ENCODE assay signal across 12 cellular contexts in genomic region chr7:2812119-2812487, GRCh38. TPM values are rescaled to one million over a fixed set of nuclear protein-coding genes. Genes with fewer than 3 reads are reported as not detected.
DNase-seq lines count a peak whose midpoint lies in the region; ATAC-seq and TF ChIP-seq lines count a peak whose summit lies in the region.
"Had no signal": no experiment of that assay in that cellular context is flagged by ENCODE, and none has a peak within 500 bp of the region (broad histone marks: within the 10 kb centered on the region; RNA-seq: fewer than 3 reads in every experiment).

No MANE protein-coding gene starts in this region.

- H3K27me3 Mint-ChIP-seq in WTC11 (ENCODE audit: low read depth): no peaks in the 10 kb centered on the region

- peaks cover 95% of the 10 kb centered on the region for H3K79me2 ChIP-seq in PC-3 (ENCODE audit: low read length)

- no peaks in the 10 kb centered on the region for H3F3A ChIP-seq in PC-3 (ENCODE audit: low read length, unreplicated experiment)

- H3K4me3 Mint-ChIP-seq in WTC11: no peak overlapping the region

- no peaks in the 10 kb centered on the region for H3K36me3 ChIP-seq in muscle layer of duodenum (ENCODE audit: control insufficient read depth in 1 of 2, insufficient read depth in 2 of 2, low read length in 2 of 2)
- no peaks in the 10 kb centered on the region for H3K36me3 ChIP-seq in tibial nerve
- H3K36me3 ChIP-seq in PC-3 (ENCODE audit: low read depth, low read length): no peaks in the 10 kb centered on the region
- H3K36me3 ChIP-seq: HAP-1 had no signal

- no peak for TF ChIP-seq EP300 in tibial nerve (IDR thresholded peaks at IDR 0.05)

- H3K4me3 ChIP-seq in fibroblast of mammary gland (ENCODE audit: control insufficient read depth, low read depth, low read length) (no peak overlapping the region), muscle layer of duodenum (ENCODE audit: low read depth in 1 of 2, low read length in 2 of 2) (no peak overlapping the region), tibial nerve (peak overlapping the region in 2 of 4 donors; percentile 4 to 15), PC-3 (ENCODE audit: low read length) (no peak overlapping the region)
- H3K4me3 ChIP-seq: HAP-1 had no signal

- TF ChIP-seq CTCF in WTC11 (IDR thresholded peaks at IDR 0.05) (no peak), fibroblast of mammary gland (conservative IDR thresholded peaks at IDR 0.05; ENCODE audit: control insufficient read depth, insufficient read depth, low read depth, low read length) (no peak), tibial nerve (IDR thresholded peaks at IDR 0.05) (no peak), PC-3 (conservative IDR thresholded peaks at IDR 0.05; ENCODE audit: low read depth, low read length) (no peak)

- no peak overlapping the region for H2AFZ ChIP-seq in PC-3 (ENCODE audit: low read length)

- H3K4me1 Mint-ChIP-seq in WTC11: peaks cover 96% of the 10 kb centered on the region

- intact Hi-C loops in PC-3 (cut with micrococcal nuclease): no loop called here

- no peak for TF ChIP-seq POLR2A in tibial nerve (IDR thresholded peaks at IDR 0.05)

- ATAC-seq in WTC11 (no peak), HG03039 (IDR thresholded peaks at IDR 0.05; ENCODE audit: unreplicated experiment) (no peak), PC-3 (no peak)

- H3K27ac ChIP-seq in muscle layer of duodenum (ENCODE audit: low read length) (peak overlapping the region; percentile 11), tibial nerve (peak overlapping the region in 3 of 4 donors; percentile 57 to 69 (median 63)), PC-3 (ENCODE audit: low read length) (no peak overlapping the region)
- H3K27ac ChIP-seq: KMS-11 had no signal

- H3K36me3 Mint-ChIP-seq in WTC11: peaks cover 3% of the 10 kb centered on the region

- H3K4me2 ChIP-seq in PC-3 (ENCODE audit: low read length): no peak overlapping the region
- H3K4me2 ChIP-seq: KMS-11 had no signal

- no TSS peak for BruUV-seq in PC-3 (replicated peaks; lab: Mats Ljungman, UMichigan)

- no peak overlapping the region for H3K9ac ChIP-seq in PC-3 (ENCODE audit: low read length)
- H3K9ac ChIP-seq: KMS-11 had no signal

- no peaks in the 10 kb centered on the region for H3K27me3 ChIP-seq in muscle layer of duodenum (ENCODE audit: low read depth, low read length)
- no peaks in the 10 kb centered on the region for H3K27me3 ChIP-seq in tibial nerve
- H3K27me3 ChIP-seq in PC-3 (ENCODE audit: low read length): no peaks in the 10 kb centered on the region

- POLR2A ChIA-PET in WTC11 (lab: Charles Lee) (interaction anchor here (1.3 kb wide), 1 partner anchor 10 kb away, joined by 3 read pairs; no protein-coding TSS in a partner anchor), PC-3 (lab: Charles Lee; ENCODE audit: unreplicated experiment) (no interaction called here)

- 63 to 64% methylated on average over 7 of the region's 7 CpGs for WGBS in tibial nerve, 2 donors

- no peaks in the 10 kb centered on the region for H3K9me3 ChIP-seq in muscle layer of duodenum (ENCODE audit: control insufficient read depth in 1 of 2, low read length in 2 of 2)
- no peaks in the 10 kb centered on the region for H3K9me3 ChIP-seq in tibial nerve
- H3K9me3 ChIP-seq in PC-3 (ENCODE audit: low read length): no peaks in the 10 kb centered on the region
- H3K9me3 ChIP-seq: HAP-1 had no signal

- H3K9me2 ChIP-seq in PC-3 (replicated peaks; ENCODE audit: low read length): no peaks in the 10 kb centered on the region

- no peaks in the 10 kb centered on the region for H4K20me1 ChIP-seq in PC-3 (ENCODE audit: low read length)

- CTCF ChIA-PET in WTC11 (lab: Charles Lee): interaction anchor here (1.1 kb wide), 1 partner anchor 54 kb away, joined by 4 read pairs; no protein-coding TSS in a partner anchor
- CTCF ChIA-PET in PC-3 (lab: Charles Lee): no interaction called here

- no peaks in the 10 kb centered on the region for H3K9me3 Mint-ChIP-seq in WTC11

- no peaks in the 10 kb centered on the region for H3K4me1 ChIP-seq in muscle layer of duodenum (ENCODE audit: control insufficient read depth in 1 of 2, insufficient read depth in 2 of 2, low read length in 2 of 2)
- peaks cover 0 to 39% (median 4%) of the 10 kb centered on the region in 4 donors for H3K4me1 ChIP-seq in tibial nerve
- peaks cover 26% of the 10 kb centered on the region for H3K4me1 ChIP-seq in PC-3 (ENCODE audit: insufficient read depth, low read length)

- no peak for DNase-seq in WTC11 (ENCODE audit: low spot score)
- DNase-seq in fibroblast of mammary gland (ENCODE audit: low read depth): peak; percentile 64
- no peak for DNase-seq in tibial nerve (ENCODE audit: low spot score in 2 of 2)
- no peak for DNase-seq in AG20443 (ENCODE audit: low spot score)
- DNase-seq in NCI-H82 (lab: John Stamatoyannopoulos, UW): no peak
- DNase-seq in PC-3: no peak
- DNase-seq: activated CD8-positive, alpha-beta memory T cell treated with anti-CD3 and anti-CD28 coated beads, Interleukin-2, amount 50 U/mL, for 48 hours; Calu3 had no signal

- H3K27ac Mint-ChIP-seq in WTC11: peak overlapping the region; percentile 81; the same call in 1 of the 2 replicates

TF ChIP-seq in WTC11, 78 proteins besides CTCF, POLR2A, EP300 and RAD21 (continues in another document):
- TF ChIP-seq GABPB1 (CRISPR knock-in tag; IDR thresholded peaks at IDR 0.05) (no peak), ZNF396 (CRISPR knock-in tag; IDR thresholded peaks at IDR 0.05; ENCODE audit: borderline replicate concordance) (no peak), NFATC4 (CRISPR knock-in tag; IDR thresholded peaks at IDR 0.05) (no peak), KAT7 (CRISPR knock-in tag; IDR thresholded peaks at IDR 0.05; ENCODE audit: borderline replicate concordance) (no peak), IRF2 (CRISPR knock-in tag; IDR thresholded peaks at IDR 0.05; ENCODE audit: borderline replicate concordance, low read depth) (no peak), ETV6 (CRISPR knock-in tag; IDR thresholded peaks at IDR 0.05) (no peak), EMX1 (CRISPR knock-in tag; IDR thresholded peaks at IDR 0.05) (no peak)
- TF ChIP-seq, protein P1, sequence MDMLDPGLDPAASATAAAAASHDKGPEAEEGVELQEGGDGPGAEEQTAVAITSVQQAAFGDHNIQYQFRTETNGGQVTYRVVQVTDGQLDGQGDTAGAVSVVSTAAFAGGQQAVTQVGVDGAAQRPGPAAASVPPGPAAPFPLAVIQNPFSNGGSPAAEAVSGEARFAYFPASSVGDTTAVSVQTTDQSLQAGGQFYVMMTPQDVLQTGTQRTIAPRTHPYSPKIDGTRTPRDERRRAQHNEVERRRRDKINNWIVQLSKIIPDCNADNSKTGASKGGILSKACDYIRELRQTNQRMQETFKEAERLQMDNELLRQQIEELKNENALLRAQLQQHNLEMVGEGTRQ (CRISPR knock-in tag; IDR thresholded peaks at IDR 0.05): no peak
- TF ChIP-seq, protein P2, sequence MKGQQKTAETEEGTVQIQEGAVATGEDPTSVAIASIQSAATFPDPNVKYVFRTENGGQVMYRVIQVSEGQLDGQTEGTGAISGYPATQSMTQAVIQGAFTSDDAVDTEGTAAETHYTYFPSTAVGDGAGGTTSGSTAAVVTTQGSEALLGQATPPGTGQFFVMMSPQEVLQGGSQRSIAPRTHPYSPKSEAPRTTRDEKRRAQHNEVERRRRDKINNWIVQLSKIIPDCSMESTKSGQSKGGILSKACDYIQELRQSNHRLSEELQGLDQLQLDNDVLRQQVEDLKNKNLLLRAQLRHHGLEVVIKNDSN (CRISPR knock-in tag; IDR thresholded peaks at IDR 0.05): no peak
- TF ChIP-seq, protein P3, sequence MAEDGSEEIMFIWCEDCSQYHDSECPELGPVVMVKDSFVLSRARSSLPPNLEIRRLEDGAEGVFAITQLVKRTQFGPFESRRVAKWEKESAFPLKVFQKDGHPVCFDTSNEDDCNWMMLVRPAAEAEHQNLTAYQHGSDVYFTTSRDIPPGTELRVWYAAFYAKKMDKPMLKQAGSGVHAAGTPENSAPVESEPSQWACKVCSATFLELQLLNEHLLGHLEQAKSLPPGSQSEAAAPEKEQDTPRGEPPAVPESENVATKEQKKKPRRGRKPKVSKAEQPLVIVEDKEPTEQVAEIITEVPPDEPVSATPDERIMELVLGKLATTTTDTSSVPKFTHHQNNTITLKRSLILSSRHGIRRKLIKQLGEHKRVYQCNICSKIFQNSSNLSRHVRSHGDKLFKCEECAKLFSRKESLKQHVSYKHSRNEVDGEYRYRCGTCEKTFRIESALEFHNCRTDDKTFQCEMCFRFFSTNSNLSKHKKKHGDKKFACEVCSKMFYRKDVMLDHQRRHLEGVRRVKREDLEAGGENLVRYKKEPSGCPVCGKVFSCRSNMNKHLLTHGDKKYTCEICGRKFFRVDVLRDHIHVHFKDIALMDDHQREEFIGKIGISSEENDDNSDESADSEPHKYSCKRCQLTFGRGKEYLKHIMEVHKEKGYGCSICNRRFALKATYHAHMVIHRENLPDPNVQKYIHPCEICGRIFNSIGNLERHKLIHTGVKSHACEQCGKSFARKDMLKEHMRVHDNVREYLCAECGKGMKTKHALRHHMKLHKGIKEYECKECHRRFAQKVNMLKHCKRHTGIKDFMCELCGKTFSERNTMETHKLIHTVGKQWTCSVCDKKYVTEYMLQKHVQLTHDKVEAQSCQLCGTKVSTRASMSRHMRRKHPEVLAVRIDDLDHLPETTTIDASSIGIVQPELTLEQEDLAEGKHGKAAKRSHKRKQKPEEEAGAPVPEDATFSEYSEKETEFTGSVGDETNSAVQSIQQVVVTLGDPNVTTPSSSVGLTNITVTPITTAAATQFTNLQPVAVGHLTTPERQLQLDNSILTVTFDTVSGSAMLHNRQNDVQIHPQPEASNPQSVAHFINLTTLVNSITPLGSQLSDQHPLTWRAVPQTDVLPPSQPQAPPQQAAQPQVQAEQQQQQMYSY (CRISPR knock-in tag; IDR thresholded peaks at IDR 0.05): no peak
- TF ChIP-seq, protein P4, sequence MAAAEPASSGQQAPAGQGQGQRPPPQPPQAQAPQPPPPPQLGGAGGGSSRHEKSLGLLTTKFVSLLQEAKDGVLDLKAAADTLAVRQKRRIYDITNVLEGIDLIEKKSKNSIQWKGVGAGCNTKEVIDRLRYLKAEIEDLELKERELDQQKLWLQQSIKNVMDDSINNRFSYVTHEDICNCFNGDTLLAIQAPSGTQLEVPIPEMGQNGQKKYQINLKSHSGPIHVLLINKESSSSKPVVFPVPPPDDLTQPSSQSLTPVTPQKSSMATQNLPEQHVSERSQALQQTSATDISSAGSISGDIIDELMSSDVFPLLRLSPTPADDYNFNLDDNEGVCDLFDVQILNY (CRISPR knock-in tag; IDR thresholded peaks at IDR 0.05): no peak

RNA-seq across cellular contexts. Expression of gene GNA12, which starts 32.0 kb away (rescaled TPM):
- total RNA-seq in WTC11 (2021) (89.2 to 99.6 TPM (median 90.3 TPM) in 3 replicates), tibial nerve (10 to 100 TPM; 21.3 to 36.0 (median 29.4) TPM), PC-3 (2014; rRNA removed) (15.0 and 26.8 TPM in 2 replicates)
